8 cellular contexts compared by ENCODE assay signal in genomic region chr4:142379277-142380051, GRCh38.
DNase-seq lines count a peak whose midpoint lies in the region; ATAC-seq and TF ChIP-seq lines count a peak whose summit lies in the region.

No MANE protein-coding gene starts in this region.

- no peak overlapping the region for H2BK12ac ChIP-seq in neuronal stem cell (ENCODE audit: low read length)

- H2BK120ac ChIP-seq in neuronal stem cell (ENCODE audit: low read depth, low read length) = no peak overlapping the region

- H3K9ac ChIP-seq in neuronal stem cell (ENCODE audit: low read depth, low read length, poor library complexity) = no peak overlapping the region
- no peak overlapping the region for H3K9ac ChIP-seq in MM.1S (ENCODE audit: low read length)

- H3K27ac ChIP-seq in coronary artery (peak overlapping the region; percentile 29 to 75), neuronal stem cell (replicated peaks; ENCODE audit: low read length) (no peak overlapping the region), MM.1S (ENCODE audit: low read length) (no peak overlapping the region)

- no peak overlapping the region for H4K91ac ChIP-seq in neuronal stem cell (ENCODE audit: low read depth, low read length, poor library complexity)

- no CpG with 5 or more reads among the region's 4 CpGs for WGBS in neuronal stem cell (ENCODE audit: extremely low coverage in 2 of 2, insufficient read length in 2 of 2, insufficient replicate concordance in 1 of 2), 2 donors

- TF ChIP-seq CTCF in coronary artery (IDR thresholded peaks at IDR 0.05) = no peak
- TF ChIP-seq CTCF in MM.1S (IDR thresholded peaks at IDR 0.05; ENCODE audit: low read length) = no peak

- in situ Hi-C loops in Caki2 (cut with HindIII; ENCODE audit: low pct_unique_long_range_greater_than_20kb, low sequenced_read_pairs) = no loop called here

- H3K4me2 ChIP-seq in neuronal stem cell (ENCODE audit: insufficient read depth, low read length, poor library complexity, severe bottlenecking) (no peak overlapping the region), MM.1S (ENCODE audit: low read depth, low read length) (no peak overlapping the region)

- H3K27me3 ChIP-seq in neuronal stem cell (ENCODE audit: control insufficient read depth in 3 of 3, insufficient read depth in 3 of 3, low read depth in 1 of 3, low read length in 3 of 3) = no peaks in the 10 kb centered on the region
- H3K27me3 ChIP-seq in MM.1S (replicated peaks; ENCODE audit: insufficient read depth, low read length) = no peaks in the 10 kb centered on the region

- H3K36me3 ChIP-seq in neuronal stem cell (replicated peaks in 1 of 2; ENCODE audit: control insufficient read depth in 2 of 2, insufficient read depth in 2 of 2, low read length in 2 of 2) (no peaks in the 10 kb centered on the region), MM.1S (replicated peaks; ENCODE audit: insufficient read depth, low read length) (no peaks in the 10 kb centered on the region)

- H3K79me2 ChIP-seq in MM.1S (ENCODE audit: low read length) = no peaks in the 10 kb centered on the region

- no peak overlapping the region for H3K14ac ChIP-seq in neuronal stem cell (ENCODE audit: low read length)

- H2AK5ac ChIP-seq in neuronal stem cell (ENCODE audit: low read depth, low read length) = no peak overlapping the region

- H4K8ac ChIP-seq in neuronal stem cell (ENCODE audit: low read depth, low read length) = no peak overlapping the region

- no peak overlapping the region for H3K4ac ChIP-seq in neuronal stem cell (ENCODE audit: low read length)

- H3K4me1 ChIP-seq in neuronal stem cell (ENCODE audit: control insufficient read depth in 2 of 2, insufficient read depth in 1 of 2, low read depth in 1 of 2, low read length in 2 of 2) = peaks cover 2 to 16% of the 10 kb centered on the region in 2 donors
- H3K4me1 ChIP-seq in MM.1S (ENCODE audit: low read length) = no peaks in the 10 kb centered on the region

- H3F3A ChIP-seq in MM.1S (ENCODE audit: insufficient read depth, low read length) = no peaks in the 10 kb centered on the region

- DNase-seq in Caki2 (ENCODE audit: low read depth) = peak; percentile 81
- DNase-seq in NCI-H1048 (lab: John Stamatoyannopoulos, UW) = peak; percentile 54
- no peak for DNase-seq in coronary artery (ENCODE audit: low spot score)
- no peak for DNase-seq in neuronal stem cell (ENCODE audit: low spot score)
- no peak for DNase-seq in DMS114 treated with DMSO at 0.1 percent for 48 hours (lab: John Stamatoyannopoulos, UW; ENCODE audit: unreplicated experiment)
- no peak for DNase-seq in MM.1S
- DNase-seq in mucosa of gallbladder (ENCODE audit: low spot score) = no peak

- H3K9me3 ChIP-seq in neuronal stem cell (replicated peaks in 1 of 2; ENCODE audit: control insufficient read depth in 2 of 2, insufficient read depth in 1 of 2, low read depth in 1 of 2, low read length in 2 of 2) = no peaks in the 10 kb centered on the region
- H3K9me3 ChIP-seq in MM.1S (replicated peaks; ENCODE audit: insufficient read depth, low read length) = no peaks in the 10 kb centered on the region

- H3K4me3 ChIP-seq in coronary artery (no peak overlapping the region), neuronal stem cell (ENCODE audit: low read length in 2 of 2) (no peak overlapping the region), MM.1S (ENCODE audit: low read length) (no peak overlapping the region)

- H3K79me1 ChIP-seq in neuronal stem cell (ENCODE audit: low read depth, low read length) = no peaks in the 10 kb centered on the region

- no peak overlapping the region for H2BK15ac ChIP-seq in neuronal stem cell (ENCODE audit: low read length)

- H4K20me1 ChIP-seq in MM.1S (ENCODE audit: insufficient read depth, low read length) = no peaks in the 10 kb centered on the region

- H2BK5ac ChIP-seq in neuronal stem cell (ENCODE audit: low read length) = no peak overlapping the region

- no peak for ATAC-seq in GM18858 (IDR thresholded peaks at IDR 0.05; ENCODE audit: unreplicated experiment)

- H3K9me2 ChIP-seq in MM.1S (replicated peaks; ENCODE audit: insufficient read depth, low read length) = no peaks in the 10 kb centered on the region

- peak overlapping the region; percentile 11 for H3K18ac ChIP-seq in neuronal stem cell (ENCODE audit: low read length)

- no peak overlapping the region for H3K23ac ChIP-seq in neuronal stem cell (ENCODE audit: low read depth, low read length, poor library complexity)

- H2AFZ ChIP-seq in neuronal stem cell (ENCODE audit: low read length) = no peak overlapping the region
- H2AFZ ChIP-seq in MM.1S (ENCODE audit: low read length) = no peak overlapping the region

Comparison
In these comparisons a context has a peak if more than half of its experiments do, and no peak if none do; other contexts are left out.
1. DNase-seq: peak in Caki2 (single experiment) and NCI-H1048 (single experiment); none in coronary artery (single experiment), neuronal stem cell (single experiment), DMS114 treated with DMSO at 0.1 percent for 48 hours (single experiment), MM.1S (single experiment) and mucosa of gallbladder (single experiment).
2. H3K27ac ChIP-seq: peak in coronary artery (2 of 2); none in neuronal stem cell (single experiment) and MM.1S (single experiment).